1 cellular context compared by ENCODE assay signal in the genomic region with DNA sequence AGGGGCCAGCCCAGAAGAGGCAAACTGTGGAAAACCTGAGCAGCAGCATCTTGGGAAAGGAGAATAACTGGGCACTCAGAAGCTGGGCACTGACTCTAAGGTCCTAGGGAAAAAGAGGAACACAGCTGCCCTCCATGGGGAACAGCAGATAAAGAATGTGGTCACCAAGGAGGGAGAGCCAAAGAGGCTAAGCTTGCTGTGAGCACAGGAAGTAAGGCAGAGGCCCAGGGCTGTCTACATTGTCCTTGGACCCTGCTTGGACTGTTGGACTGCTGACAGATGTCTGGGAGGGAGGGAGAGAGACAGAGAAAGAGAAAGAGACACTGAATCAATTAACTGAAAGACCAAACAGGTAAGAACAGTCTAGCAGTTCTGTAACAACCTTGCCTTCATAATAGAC.
TF ChIP-seq lines count a peak whose summit lies in the region.

No MANE protein-coding gene starts in this region.

TF ChIP-seq in K562, 482 proteins besides CTCF, POLR2A, EP300 and RAD21:
- TF ChIP-seq JUND (IDR thresholded peaks at IDR 0.05; ENCODE audit: borderline replicate concordance, low read depth, low read length) (no peak), JUND (tag; IDR thresholded peaks at IDR 0.05; ENCODE audit: borderline replicate concordance, low read depth, low read length) (peak; percentile 36; the same call in 1 of the 3 replicates), ZNF384 (IDR thresholded peaks at IDR 0.05; ENCODE audit: low read depth, low read length) (no peak), SRSF7 (optimal IDR thresholded peaks at IDR 0.05; ENCODE audit: low read depth, low read length) (no peak), ATF7 (IDR thresholded peaks at IDR 0.05) (no peak), XRCC3 (IDR thresholded peaks at IDR 0.05) (no peak), MCM7 (IDR thresholded peaks at IDR 0.05) (no peak), RBFOX2 (IDR thresholded peaks at IDR 0.05; ENCODE audit: low read depth, low read length) (no peak), MEIS2 (IDR thresholded peaks at IDR 0.05; ENCODE audit: partially characterized antibody) (peak; percentile 51), SMARCA5 (IDR thresholded peaks at IDR 0.05) (no peak), ZNF639 (CRISPR knock-in tag; conservative IDR thresholded peaks at IDR 0.05 in 1 of 2, IDR thresholded peaks at IDR 0.05 in 1 of 2) (0 out of 4 replicates have a peak, but pooled peaks of 1 of the 2 experiments have one; percentile 31), POLR2AphosphoS5 (IDR thresholded peaks at IDR 0.05; ENCODE audit: control insufficient read depth, insufficient read depth, low read depth, low read length) (no peak), ZNF778 (CRISPR knock-in tag; IDR thresholded peaks at IDR 0.05) (no peak), SPI1 (IDR thresholded peaks at IDR 0.05; ENCODE audit: borderline replicate concordance, low read depth, low read length) (peak; percentile 82)
- TF ChIP-seq, protein P1, sequence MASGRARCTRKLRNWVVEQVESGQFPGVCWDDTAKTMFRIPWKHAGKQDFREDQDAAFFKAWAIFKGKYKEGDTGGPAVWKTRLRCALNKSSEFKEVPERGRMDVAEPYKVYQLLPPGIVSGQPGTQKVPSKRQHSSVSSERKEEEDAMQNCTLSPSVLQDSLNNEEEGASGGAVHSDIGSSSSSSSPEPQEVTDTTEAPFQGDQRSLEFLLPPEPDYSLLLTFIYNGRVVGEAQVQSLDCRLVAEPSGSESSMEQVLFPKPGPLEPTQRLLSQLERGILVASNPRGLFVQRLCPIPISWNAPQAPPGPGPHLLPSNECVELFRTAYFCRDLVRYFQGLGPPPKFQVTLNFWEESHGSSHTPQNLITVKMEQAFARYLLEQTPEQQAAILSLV (tag; IDR thresholded peaks at IDR 0.05): no peak
